Comparison of ENCODE assay signal across 1 cellular context in genomic region chr13:113897161-113897560, GRCh38.
TF ChIP-seq lines count a peak whose summit lies in the region.

No MANE protein-coding gene starts in this region.

TF ChIP-seq in WTC11, 78 proteins besides CTCF, POLR2A, EP300 and RAD21 (continued from another document):
- no peak for TF ChIP-seq E2F1 (CRISPR knock-in tag; IDR thresholded peaks at IDR 0.05)
- no peak for TF ChIP-seq JUN (CRISPR knock-in tag; IDR thresholded peaks at IDR 0.05)
- TF ChIP-seq, protein P1, sequence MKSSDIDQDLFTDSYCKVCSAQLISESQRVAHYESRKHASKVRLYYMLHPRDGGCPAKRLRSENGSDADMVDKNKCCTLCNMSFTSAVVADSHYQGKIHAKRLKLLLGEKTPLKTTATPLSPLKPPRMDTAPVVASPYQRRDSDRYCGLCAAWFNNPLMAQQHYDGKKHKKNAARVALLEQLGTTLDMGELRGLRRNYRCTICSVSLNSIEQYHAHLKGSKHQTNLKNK (CRISPR knock-in tag; IDR thresholded peaks at IDR 0.05), result no peak
- no peak for TF ChIP-seq HMGA2 (CRISPR knock-in tag; IDR thresholded peaks at IDR 0.05)
